Comparison of ENCODE assay signal across 9 cellular contexts in genomic region chr12:79420146-79420618, GRCh38.
DNase-seq lines count a peak whose midpoint lies in the region; ATAC-seq and TF ChIP-seq lines count a peak whose summit lies in the region.
"Had no signal": no experiment of that assay in that cellular context is flagged by ENCODE, and none has a peak within 500 bp of the region (broad histone marks: within the 10 kb centered on the region; RNA-seq: fewer than 3 reads in every experiment).

No MANE protein-coding gene starts in this region.

- POLR2A ChIA-PET in naive thymus-derived CD8-positive, alpha-beta T cell (lab: Charles Lee), result no interaction called here

- no peaks in the 10 kb centered on the region for H3K27me3 ChIP-seq in ovary
- H3K27me3 ChIP-seq: BLaER1 treated with 17β-estradiol and CSF1 and Interleukin-3, amounts not matched to agents 10 nM and 100 nM had no signal

- DNase-seq in NCI-H146 (lab: John Stamatoyannopoulos, UW), result peak; percentile 29
- no peak for DNase-seq in NCI-H146 treated with DMSO at 0.1 percent for 48 hours (lab: John Stamatoyannopoulos, UW; ENCODE audit: unreplicated experiment)
- peak; percentile 58 for DNase-seq in NCI-H510A treated with DMSO at 0.1 percent for 48 hours (lab: John Stamatoyannopoulos, UW)
- DNase-seq in epithelial cell of esophagus (ENCODE audit: low read depth), result peak; percentile 77
- DNase-seq in ovary, result no peak
- DNase-seq in naive thymus-derived CD8-positive, alpha-beta T cell, result no peak

- no peak overlapping the region for H3K4me3 ChIP-seq in epithelial cell of esophagus (ENCODE audit: low read length)
- H3K4me3 ChIP-seq in ovary, result no peak overlapping the region
- H3K4me3 ChIP-seq: BLaER1 treated with 17β-estradiol and CSF1 and Interleukin-3, amounts not matched to agents 10 nM and 100 nM had no signal

- TF ChIP-seq POLR2A in ovary (IDR thresholded peaks at IDR 0.05), result no peak

- H3K4me3 Mint-ChIP-seq in naive thymus-derived CD8-positive, alpha-beta T cell, result no peak overlapping the region

- H3K36me3 Mint-ChIP-seq in naive thymus-derived CD8-positive, alpha-beta T cell, result no peaks in the 10 kb centered on the region

- no peaks in the 10 kb centered on the region for H3K4me1 Mint-ChIP-seq in naive thymus-derived CD8-positive, alpha-beta T cell

- H3K27ac Mint-ChIP-seq in naive thymus-derived CD8-positive, alpha-beta T cell, result no peak overlapping the region

- H3K27ac ChIP-seq in ovary, result peak overlapping the region in 1 of 2 donors; percentile 38
- H3K27ac ChIP-seq: BLaER1 treated with 17β-estradiol and CSF1 and Interleukin-3, amounts not matched to agents 10 nM and 100 nM had no signal

- H3K9me3 Mint-ChIP-seq in naive thymus-derived CD8-positive, alpha-beta T cell, result no peaks in the 10 kb centered on the region

- no peak for ATAC-seq in naive thymus-derived CD8-positive, alpha-beta T cell
- no peak for ATAC-seq in HG03097 (IDR thresholded peaks at IDR 0.05; ENCODE audit: low FRiP score, unreplicated experiment)
- no peak for ATAC-seq in HG02870 (IDR thresholded peaks at IDR 0.05; ENCODE audit: unreplicated experiment)

- peaks cover 9% of the 10 kb centered on the region for H3K4me1 ChIP-seq in ovary (ENCODE audit: insufficient read depth)
- H3K4me1 ChIP-seq: BLaER1 treated with 17β-estradiol and CSF1 and Interleukin-3, amounts not matched to agents 10 nM and 100 nM had no signal

- no peak for TF ChIP-seq EP300 in ovary (IDR thresholded peaks at IDR 0.05)

- peaks cover 0 to 2% (median 0%) of the 10 kb centered on the region in 5 donors for H3K27me3 Mint-ChIP-seq in naive thymus-derived CD8-positive, alpha-beta T cell

- intact Hi-C loops in ovary (cut with DNase I), result loop anchor here in 1 of 4 donors (10.0 kb wide), 2 partner anchors 135 to 275 kb away; partner anchors contain the start of gene PAWR

- H3K9me3 ChIP-seq in ovary, result no peaks in the 10 kb centered on the region
- H3K9me3 ChIP-seq: BLaER1 treated with 17β-estradiol and CSF1 and Interleukin-3, amounts not matched to agents 10 nM and 100 nM had no signal

- no peaks in the 10 kb centered on the region for H3K36me3 ChIP-seq in ovary

- TF ChIP-seq CTCF in epithelial cell of esophagus (IDR thresholded peaks at IDR 0.05; ENCODE audit: insufficient read depth, low read depth, low read length, missing control alignments), result peak; percentile 66
- peak in 2 of 3 donors; percentile 39 to 54 for TF ChIP-seq CTCF in ovary (IDR thresholded peaks at IDR 0.05)

Comparison
In these comparisons a context has a peak if more than half of its experiments do, and no peak if none do; other contexts are left out.
1. DNase-seq: peak in NCI-H146 (single experiment), NCI-H510A treated with DMSO at 0.1 percent for 48 hours (single experiment) and epithelial cell of esophagus (single experiment); none in NCI-H146 treated with DMSO at 0.1 percent for 48 hours (single experiment), ovary (0 of 5) and naive thymus-derived CD8-positive, alpha-beta T cell (0 of 10).